1 cellular context compared by ENCODE assay signal in the genomic region with DNA sequence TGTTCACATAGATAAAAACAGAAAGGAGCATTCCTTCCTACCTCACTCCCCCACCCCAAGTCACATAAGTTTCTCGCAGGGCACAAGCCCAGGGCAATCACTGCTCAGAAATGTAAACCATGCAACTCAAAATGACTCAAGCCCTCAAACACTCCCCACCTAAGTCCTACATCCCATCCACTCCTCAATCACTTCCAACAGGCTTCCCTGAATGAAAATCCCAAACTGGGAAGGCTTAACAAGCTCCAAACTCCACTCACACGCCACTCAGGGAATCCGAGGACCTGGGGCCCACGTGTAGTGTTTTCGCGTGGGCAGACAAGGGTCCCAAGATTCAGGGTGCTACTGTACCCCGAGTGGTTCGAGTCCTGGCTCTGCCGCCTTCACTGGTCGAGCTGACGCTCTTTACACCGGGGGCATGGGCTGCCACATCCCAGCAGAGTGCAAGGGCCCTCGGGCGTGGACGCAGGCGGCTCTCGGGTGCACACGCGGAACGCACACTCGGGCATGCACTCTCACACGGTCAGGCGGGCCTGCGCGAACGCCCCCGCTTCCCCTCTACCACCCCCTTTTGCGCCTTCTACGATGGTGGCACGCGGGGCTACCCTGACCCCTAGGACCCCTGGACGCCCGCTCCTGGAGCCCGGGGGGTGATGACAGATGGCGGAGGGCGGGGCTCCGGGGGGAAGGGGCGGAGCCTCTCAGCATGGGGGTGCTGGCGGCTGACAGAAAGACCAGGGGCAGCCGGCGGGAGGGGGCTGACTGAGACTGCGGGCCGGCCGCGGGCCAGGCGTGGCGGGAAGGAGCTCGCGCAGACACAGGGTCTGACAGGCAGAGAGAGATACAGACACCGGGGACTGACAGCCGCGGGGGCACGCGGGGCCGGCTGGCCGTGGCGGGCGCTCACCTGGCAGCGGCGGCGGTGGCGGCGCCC.
A peak's percentile ranks its signal among the peaks of the same experiment; 100 is the strongest.
TF ChIP-seq lines count a peak whose summit lies in the region.

No MANE protein-coding gene starts in this region.

TF ChIP-seq in K562, 482 proteins besides CTCF, POLR2A, EP300 and RAD21 (continued from another document and continues in another):
- TF ChIP-seq, protein P1, sequence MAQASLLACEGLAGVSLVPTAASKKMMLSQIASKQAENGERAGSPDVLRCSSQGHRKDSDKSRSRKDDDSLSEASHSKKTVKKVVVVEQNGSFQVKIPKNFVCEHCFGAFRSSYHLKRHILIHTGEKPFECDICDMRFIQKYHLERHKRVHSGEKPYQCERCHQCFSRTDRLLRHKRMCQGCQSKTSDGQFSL (CRISPR knock-in tag; IDR thresholded peaks at IDR 0.05) = peak; percentile 50; the same call in 1 of the 2 replicates
- TF ChIP-seq, protein P1 (tag; IDR thresholded peaks at IDR 0.05) = no peak; a peak in 1 of 4 replicates
- TF ChIP-seq HNRNPL (IDR thresholded peaks at IDR 0.05; ENCODE audit: low read depth, low read length) (0 out of 2 replicates have a peak, but pooled peaks have one; percentile 41), U2AF2 (optimal IDR thresholded peaks at IDR 0.05; ENCODE audit: low read depth, low read length) (no peak), ERF (CRISPR knock-in tag; IDR thresholded peaks at IDR 0.05) (peak; percentile 17; the same call in 1 of the 2 replicates), POLR2G (IDR thresholded peaks at IDR 0.05; ENCODE audit: low read depth, low read length) (peak; percentile 80), HMGN3 (IDR thresholded peaks at IDR 0.05; ENCODE audit: borderline replicate concordance, extremely low read depth, insufficient read length, low read depth, low read length) (peak; percentile 27), MTA2 (IDR thresholded peaks at IDR 0.05; ENCODE audit: low read depth) (0 out of 2 replicates have a peak, but pooled peaks have one; percentile 13), HDAC1 (IDR thresholded peaks at IDR 0.05) (peak in 1 of 2 experiments; percentile 90; a peak in 2 of 4 replicates), L3MBTL2 (IDR thresholded peaks at IDR 0.05) (peak; percentile 54), FOXA3 (CRISPR knock-in tag; conservative IDR thresholded peaks at IDR 0.05 in 1 of 2, IDR thresholded peaks at IDR 0.05 in 1 of 2) (0 out of 4 replicates have a peak, but pooled peaks of 1 of the 2 experiments have one; percentile 44), RB1 (IDR thresholded peaks at IDR 0.05; ENCODE audit: low read depth) (peak; percentile 64; the same call in 1 of the 2 replicates), MAZ (CRISPR knock-in tag; conservative IDR thresholded peaks at IDR 0.05 in 1 of 2, IDR thresholded peaks at IDR 0.05 in 1 of 2) (peak in 1 of 2 experiments; percentile 33; a peak in 1 of 4 replicates), CXXC5 (CRISPR knock-in tag; IDR thresholded peaks at IDR 0.05) (0 out of 2 replicates have a peak, but pooled peaks have one; percentile 16), ZEB2 (IDR thresholded peaks at IDR 0.05) (0 out of 2 replicates have a peak, but pooled peaks have one; percentile 8)
- TF ChIP-seq, protein P2, sequence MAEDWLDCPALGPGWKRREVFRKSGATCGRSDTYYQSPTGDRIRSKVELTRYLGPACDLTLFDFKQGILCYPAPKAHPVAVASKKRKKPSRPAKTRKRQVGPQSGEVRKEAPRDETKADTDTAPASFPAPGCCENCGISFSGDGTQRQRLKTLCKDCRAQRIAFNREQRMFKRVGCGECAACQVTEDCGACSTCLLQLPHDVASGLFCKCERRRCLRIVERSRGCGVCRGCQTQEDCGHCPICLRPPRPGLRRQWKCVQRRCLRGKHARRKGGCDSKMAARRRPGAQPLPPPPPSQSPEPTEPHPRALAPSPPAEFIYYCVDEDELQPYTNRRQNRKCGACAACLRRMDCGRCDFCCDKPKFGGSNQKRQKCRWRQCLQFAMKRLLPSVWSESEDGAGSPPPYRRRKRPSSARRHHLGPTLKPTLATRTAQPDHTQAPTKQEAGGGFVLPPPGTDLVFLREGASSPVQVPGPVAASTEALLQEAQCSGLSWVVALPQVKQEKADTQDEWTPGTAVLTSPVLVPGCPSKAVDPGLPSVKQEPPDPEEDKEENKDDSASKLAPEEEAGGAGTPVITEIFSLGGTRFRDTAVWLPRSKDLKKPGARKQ (CRISPR knock-in tag; IDR thresholded peaks at IDR 0.05) = no peak
- TF ChIP-seq, protein P3, sequence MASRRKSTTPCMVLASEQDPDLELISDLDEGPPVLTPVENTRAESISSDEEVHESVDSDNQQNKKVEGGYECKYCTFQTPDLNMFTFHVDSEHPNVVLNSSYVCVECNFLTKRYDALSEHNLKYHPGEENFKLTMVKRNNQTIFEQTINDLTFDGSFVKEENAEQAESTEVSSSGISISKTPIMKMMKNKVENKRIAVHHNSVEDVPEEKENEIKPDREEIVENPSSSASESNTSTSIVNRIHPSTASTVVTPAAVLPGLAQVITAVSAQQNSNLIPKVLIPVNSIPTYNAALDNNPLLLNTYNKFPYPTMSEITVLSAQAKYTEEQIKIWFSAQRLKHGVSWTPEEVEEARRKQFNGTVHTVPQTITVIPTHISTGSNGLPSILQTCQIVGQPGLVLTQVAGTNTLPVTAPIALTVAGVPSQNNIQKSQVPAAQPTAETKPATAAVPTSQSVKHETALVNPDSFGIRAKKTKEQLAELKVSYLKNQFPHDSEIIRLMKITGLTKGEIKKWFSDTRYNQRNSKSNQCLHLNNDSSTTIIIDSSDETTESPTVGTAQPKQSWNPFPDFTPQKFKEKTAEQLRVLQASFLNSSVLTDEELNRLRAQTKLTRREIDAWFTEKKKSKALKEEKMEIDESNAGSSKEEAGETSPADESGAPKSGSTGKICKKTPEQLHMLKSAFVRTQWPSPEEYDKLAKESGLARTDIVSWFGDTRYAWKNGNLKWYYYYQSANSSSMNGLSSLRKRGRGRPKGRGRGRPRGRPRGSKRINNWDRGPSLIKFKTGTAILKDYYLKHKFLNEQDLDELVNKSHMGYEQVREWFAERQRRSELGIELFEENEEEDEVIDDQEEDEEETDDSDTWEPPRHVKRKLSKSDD (conservative IDR thresholded peaks at IDR 0.05; ENCODE audit: low read length) = no peak
- TF ChIP-seq, protein P4, sequence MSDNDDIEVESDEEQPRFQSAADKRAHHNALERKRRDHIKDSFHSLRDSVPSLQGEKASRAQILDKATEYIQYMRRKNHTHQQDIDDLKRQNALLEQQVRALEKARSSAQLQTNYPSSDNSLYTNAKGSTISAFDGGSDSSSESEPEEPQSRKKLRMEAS (CRISPR knock-in tag; IDR thresholded peaks at IDR 0.05) = peak; percentile 84
- TF ChIP-seq, protein P5, sequence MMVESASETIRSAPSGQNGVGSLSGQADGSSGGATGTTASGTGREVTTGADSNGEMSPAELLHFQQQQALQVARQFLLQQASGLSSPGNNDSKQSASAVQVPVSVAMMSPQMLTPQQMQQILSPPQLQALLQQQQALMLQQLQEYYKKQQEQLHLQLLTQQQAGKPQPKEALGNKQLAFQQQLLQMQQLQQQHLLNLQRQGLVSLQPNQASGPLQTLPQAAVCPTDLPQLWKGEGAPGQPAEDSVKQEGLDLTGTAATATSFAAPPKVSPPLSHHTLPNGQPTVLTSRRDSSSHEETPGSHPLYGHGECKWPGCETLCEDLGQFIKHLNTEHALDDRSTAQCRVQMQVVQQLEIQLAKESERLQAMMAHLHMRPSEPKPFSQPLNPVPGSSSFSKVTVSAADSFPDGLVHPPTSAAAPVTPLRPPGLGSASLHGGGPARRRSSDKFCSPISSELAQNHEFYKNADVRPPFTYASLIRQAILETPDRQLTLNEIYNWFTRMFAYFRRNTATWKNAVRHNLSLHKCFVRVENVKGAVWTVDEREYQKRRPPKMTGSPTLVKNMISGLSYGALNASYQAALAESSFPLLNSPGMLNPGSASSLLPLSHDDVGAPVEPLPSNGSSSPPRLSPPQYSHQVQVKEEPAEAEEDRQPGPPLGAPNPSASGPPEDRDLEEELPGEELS (CRISPR knock-in tag; IDR thresholded peaks at IDR 0.05; ENCODE audit: borderline replicate concordance) = no peak
- TF ChIP-seq, protein P6, sequence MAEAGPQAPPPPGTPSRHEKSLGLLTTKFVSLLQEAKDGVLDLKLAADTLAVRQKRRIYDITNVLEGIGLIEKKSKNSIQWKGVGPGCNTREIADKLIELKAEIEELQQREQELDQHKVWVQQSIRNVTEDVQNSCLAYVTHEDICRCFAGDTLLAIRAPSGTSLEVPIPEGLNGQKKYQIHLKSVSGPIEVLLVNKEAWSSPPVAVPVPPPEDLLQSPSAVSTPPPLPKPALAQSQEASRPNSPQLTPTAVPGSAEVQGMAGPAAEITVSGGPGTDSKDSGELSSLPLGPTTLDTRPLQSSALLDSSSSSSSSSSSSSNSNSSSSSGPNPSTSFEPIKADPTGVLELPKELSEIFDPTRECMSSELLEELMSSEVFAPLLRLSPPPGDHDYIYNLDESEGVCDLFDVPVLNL (CRISPR knock-in tag; IDR thresholded peaks at IDR 0.05; ENCODE audit: low read depth) = 0 out of 2 replicates have a peak, but pooled peaks have one; percentile 42
- TF ChIP-seq, protein P7, sequence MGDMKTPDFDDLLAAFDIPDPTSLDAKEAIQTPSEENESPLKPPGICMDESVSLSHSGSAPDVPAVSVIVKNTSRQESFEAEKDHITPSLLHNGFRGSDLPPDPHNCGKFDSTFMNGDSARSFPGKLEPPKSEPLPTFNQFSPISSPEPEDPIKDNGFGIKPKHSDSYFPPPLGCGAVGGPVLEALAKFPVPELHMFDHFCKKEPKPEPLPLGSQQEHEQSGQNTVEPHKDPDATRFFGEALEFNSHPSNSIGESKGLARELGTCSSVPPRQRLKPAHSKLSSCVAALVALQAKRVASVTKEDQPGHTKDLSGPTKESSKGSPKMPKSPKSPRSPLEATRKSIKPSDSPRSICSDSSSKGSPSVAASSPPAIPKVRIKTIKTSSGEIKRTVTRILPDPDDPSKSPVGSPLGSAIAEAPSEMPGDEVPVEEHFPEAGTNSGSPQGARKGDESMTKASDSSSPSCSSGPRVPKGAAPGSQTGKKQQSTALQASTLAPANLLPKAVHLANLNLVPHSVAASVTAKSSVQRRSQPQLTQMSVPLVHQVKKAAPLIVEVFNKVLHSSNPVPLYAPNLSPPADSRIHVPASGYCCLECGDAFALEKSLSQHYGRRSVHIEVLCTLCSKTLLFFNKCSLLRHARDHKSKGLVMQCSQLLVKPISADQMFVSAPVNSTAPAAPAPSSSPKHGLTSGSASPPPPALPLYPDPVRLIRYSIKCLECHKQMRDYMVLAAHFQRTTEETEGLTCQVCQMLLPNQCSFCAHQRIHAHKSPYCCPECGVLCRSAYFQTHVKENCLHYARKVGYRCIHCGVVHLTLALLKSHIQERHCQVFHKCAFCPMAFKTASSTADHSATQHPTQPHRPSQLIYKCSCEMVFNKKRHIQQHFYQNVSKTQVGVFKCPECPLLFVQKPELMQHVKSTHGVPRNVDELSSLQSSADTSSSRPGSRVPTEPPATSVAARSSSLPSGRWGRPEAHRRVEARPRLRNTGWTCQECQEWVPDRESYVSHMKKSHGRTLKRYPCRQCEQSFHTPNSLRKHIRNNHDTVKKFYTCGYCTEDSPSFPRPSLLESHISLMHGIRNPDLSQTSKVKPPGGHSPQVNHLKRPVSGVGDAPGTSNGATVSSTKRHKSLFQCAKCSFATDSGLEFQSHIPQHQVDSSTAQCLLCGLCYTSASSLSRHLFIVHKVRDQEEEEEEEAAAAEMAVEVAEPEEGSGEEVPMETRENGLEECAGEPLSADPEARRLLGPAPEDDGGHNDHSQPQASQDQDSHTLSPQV (IDR thresholded peaks at IDR 0.05) = no peak
- TF ChIP-seq, protein P8, sequence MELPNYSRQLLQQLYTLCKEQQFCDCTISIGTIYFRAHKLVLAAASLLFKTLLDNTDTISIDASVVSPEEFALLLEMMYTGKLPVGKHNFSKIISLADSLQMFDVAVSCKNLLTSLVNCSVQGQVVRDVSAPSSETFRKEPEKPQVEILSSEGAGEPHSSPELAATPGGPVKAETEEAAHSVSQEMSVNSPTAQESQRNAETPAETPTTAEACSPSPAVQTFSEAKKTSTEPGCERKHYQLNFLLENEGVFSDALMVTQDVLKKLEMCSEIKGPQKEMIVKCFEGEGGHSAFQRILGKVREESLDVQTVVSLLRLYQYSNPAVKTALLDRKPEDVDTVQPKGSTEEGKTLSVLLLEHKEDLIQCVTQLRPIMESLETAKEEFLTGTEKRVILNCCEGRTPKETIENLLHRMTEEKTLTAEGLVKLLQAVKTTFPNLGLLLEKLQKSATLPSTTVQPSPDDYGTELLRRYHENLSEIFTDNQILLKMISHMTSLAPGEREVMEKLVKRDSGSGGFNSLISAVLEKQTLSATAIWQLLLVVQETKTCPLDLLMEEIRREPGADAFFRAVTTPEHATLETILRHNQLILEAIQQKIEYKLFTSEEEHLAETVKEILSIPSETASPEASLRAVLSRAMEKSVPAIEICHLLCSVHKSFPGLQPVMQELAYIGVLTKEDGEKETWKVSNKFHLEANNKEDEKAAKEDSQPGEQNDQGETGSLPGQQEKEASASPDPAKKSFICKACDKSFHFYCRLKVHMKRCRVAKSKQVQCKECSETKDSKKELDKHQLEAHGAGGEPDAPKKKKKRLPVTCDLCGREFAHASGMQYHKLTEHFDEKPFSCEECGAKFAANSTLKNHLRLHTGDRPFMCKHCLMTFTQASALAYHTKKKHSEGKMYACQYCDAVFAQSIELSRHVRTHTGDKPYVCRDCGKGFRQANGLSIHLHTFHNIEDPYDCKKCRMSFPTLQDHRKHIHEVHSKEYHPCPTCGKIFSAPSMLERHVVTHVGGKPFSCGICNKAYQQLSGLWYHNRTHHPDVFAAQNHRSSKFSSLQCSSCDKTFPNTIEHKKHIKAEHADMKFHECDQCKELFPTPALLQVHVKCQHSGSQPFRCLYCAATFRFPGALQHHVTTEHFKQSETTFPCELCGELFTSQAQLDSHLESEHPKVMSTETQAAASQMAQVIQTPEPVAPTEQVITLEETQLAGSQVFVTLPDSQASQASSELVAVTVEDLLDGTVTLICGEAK (IDR thresholded peaks at IDR 0.05) = peak; percentile 31; the same call in 1 of the 2 replicates
- TF ChIP-seq, protein P8 (CRISPR knock-in tag; IDR thresholded peaks at IDR 0.05) = no peak
